Comparison of ENCODE assay signal across 8 cellular contexts in the genomic region with DNA sequence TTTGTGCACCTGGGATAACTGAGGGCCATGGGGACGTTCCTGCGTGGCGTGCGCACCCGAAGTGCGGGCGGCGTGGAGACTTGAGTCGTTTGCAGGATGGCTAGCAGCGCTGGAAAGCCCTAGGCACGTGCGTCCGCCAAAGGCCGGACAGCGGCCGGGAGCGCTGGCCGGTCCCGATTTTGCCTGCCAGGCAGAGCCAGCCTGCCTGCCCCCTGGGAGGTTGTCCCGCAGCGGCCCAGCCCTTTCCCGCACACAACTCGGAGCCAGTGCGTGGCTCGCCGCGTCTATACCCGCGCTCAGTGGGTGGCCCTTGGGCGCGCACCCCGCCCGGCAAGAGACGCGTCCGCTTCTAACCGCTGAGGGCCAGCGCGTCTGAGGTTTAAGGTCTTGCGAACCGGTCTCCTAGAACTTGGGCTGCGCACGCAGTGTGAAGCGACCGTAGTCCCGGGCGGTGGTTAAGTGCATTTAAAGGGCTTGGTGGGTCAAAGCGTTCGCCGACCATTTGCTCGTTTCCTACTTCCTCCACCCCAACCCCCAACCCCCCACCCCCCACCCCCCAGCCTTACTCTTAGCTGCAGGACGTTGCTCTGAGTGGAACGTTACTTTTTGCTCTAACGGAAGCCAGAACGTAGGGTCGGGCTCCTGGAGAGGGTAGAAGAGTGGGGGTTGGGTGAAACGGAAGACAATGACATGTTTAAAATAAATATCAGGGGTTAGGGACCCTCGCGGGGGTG. TPM values are rescaled to one million over a fixed set of nuclear protein-coding genes. Genes with fewer than 3 reads are reported as not detected.
A peak's percentile ranks its signal among the peaks of the same experiment; 100 is the strongest.
DNase-seq lines count a peak whose midpoint lies in the region; ATAC-seq and TF ChIP-seq lines count a peak whose summit lies in the region.

No MANE protein-coding gene starts in this region.

- H3K9me3 ChIP-seq in BLaER1 = peaks cover 10% of the 10 kb centered on the region

- no peaks in the 10 kb centered on the region for H3K27me3 ChIP-seq in BLaER1

- peaks cover 59% of the 10 kb centered on the region for H3K27me3 Mint-ChIP-seq in activated T-cell treated with anti-CD3 and anti-CD28 coated beads, Interleukin-2, amount 50 U/mL, for 24 hours
- peaks cover 7% of the 10 kb centered on the region for H3K27me3 Mint-ChIP-seq in osteocyte (ENCODE audit: unreplicated experiment)

- peak overlapping the region; percentile 89 for H3K4me3 Mint-ChIP-seq in activated T-cell treated with anti-CD3 and anti-CD28 coated beads, Interleukin-2, amount 50 U/mL, for 24 hours
- peak overlapping the region; percentile 86 for H3K4me3 Mint-ChIP-seq in osteocyte (ENCODE audit: unreplicated experiment)

- ATAC-seq in GM18867 (IDR thresholded peaks at IDR 0.05; ENCODE audit: unreplicated experiment) (peak; percentile 14), HG03095 (IDR thresholded peaks at IDR 0.05; ENCODE audit: unreplicated experiment) (peak; percentile 18)

- peaks cover 45% of the 10 kb centered on the region for H3K4me1 Mint-ChIP-seq in activated T-cell treated with anti-CD3 and anti-CD28 coated beads, Interleukin-2, amount 50 U/mL, for 24 hours (ENCODE audit: low read depth)
- H3K4me1 Mint-ChIP-seq in osteocyte (ENCODE audit: unreplicated experiment) = peaks cover 14% of the 10 kb centered on the region

- peak overlapping the region; percentile 93 for H3K4me2 ChIP-seq in BLaER1

- H3K4me3 ChIP-seq in BLaER1 = peak overlapping the region; percentile 93
- peak overlapping the region; percentile 76 to 79 for H3K4me3 ChIP-seq in foreskin fibroblast (ENCODE audit: low read depth in 1 of 2, low read length in 2 of 2)

- peaks cover 49% of the 10 kb centered on the region for H3K36me3 Mint-ChIP-seq in activated T-cell treated with anti-CD3 and anti-CD28 coated beads, Interleukin-2, amount 50 U/mL, for 24 hours (ENCODE audit: low read depth)
- no peaks in the 10 kb centered on the region for H3K36me3 Mint-ChIP-seq in osteocyte (ENCODE audit: unreplicated experiment)

- peak overlapping the region; percentile 99 for H3K27ac ChIP-seq in BLaER1

- H3K36me3 ChIP-seq in BLaER1 = peaks cover 23% of the 10 kb centered on the region

- TF ChIP-seq CTCF in foreskin fibroblast (IDR thresholded peaks at IDR 0.05; ENCODE audit: low read depth, low read length) (no peak), osteocyte (IDR thresholded peaks at IDR 0.05) (no peak)

- H3K27ac Mint-ChIP-seq in activated T-cell treated with anti-CD3 and anti-CD28 coated beads, Interleukin-2, amount 50 U/mL, for 24 hours = peak overlapping the region; percentile 79
- H3K27ac Mint-ChIP-seq in osteocyte (ENCODE audit: unreplicated experiment) = peak overlapping the region; percentile 71

- peaks cover 68% of the 10 kb centered on the region for H3K4me1 ChIP-seq in BLaER1

- H3K9ac ChIP-seq in BLaER1 = peak overlapping the region; percentile 98

- peaks cover 46% of the 10 kb centered on the region for H4K20me1 ChIP-seq in BLaER1

- no peaks in the 10 kb centered on the region for H3K9me3 Mint-ChIP-seq in activated T-cell treated with anti-CD3 and anti-CD28 coated beads, Interleukin-2, amount 50 U/mL, for 24 hours
- no peaks in the 10 kb centered on the region for H3K9me3 Mint-ChIP-seq in osteocyte (ENCODE audit: unreplicated experiment)

- DNase-seq in NCI-H446 treated with DMSO at 0.1 percent for 48 hours (lab: John Stamatoyannopoulos, UW) (peak; percentile 11), foreskin fibroblast (peak; percentile 46 to 80), osteocyte (ENCODE audit: extremely low spot score, unreplicated experiment) (no peak), Ammon's horn (ENCODE audit: low spot score) (no peak)
- peak; percentile 65 for DNase-seq in activated T-cell treated with anti-CD3 and anti-CD28 coated beads, Interleukin-2, amount 50 U/mL, for 24 hours

RNA-seq across cellular contexts. Expression of a gene that starts 0.6 kb away (rescaled TPM):
- total RNA-seq in osteocyte = 5.1 and 7.1 TPM in 2 replicates

Comparison
In these comparisons a context has a peak if more than half of its experiments do, and no peak if none do; other contexts are left out.
1. DNase-seq: peak in NCI-H446 treated with DMSO at 0.1 percent for 48 hours (single experiment), activated T-cell treated with anti-CD3 and anti-CD28 coated beads, Interleukin-2, amount 50 U/mL, for 24 hours (single experiment) and foreskin fibroblast (2 of 2); none in osteocyte (single experiment) and Ammon's horn (single experiment).